ENCODE assay signal across 22 cellular contexts in the genomic region with DNA sequence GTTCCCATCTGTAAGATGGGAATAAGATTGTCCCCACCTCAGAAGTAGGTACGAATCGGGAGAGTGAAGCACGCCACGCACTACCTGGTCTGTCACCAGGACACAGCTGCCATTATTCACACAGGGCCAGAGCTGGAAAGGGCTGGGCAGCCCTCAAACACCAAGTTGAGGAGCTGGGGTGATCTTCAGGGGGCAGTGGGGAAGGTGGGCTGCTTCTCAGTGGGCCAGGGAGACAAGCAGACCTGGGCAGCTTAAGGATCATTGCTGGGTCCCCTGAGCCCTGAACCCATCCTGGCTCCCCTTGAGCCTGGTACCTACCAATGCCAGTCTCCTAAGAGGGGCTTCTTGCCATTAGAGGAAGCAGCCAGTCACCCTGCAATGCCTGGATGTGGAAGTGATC.
DNase-seq lines count a peak whose midpoint lies in the region; ATAC-seq, FAIRE-seq and TF ChIP-seq lines count a peak whose summit lies in the region.
"Had no signal": no experiment of that assay in that cellular context is flagged by ENCODE, and none has a peak within 500 bp of the region (broad histone marks: within the 10 kb centered on the region; RNA-seq: fewer than 3 reads in every experiment).

No MANE protein-coding gene starts in this region.

- peaks cover 18% of the 10 kb centered on the region for H3K36me3 ChIP-seq in cardiac muscle cell
- peaks cover 43% of the 10 kb centered on the region for H3K36me3 ChIP-seq in SJSA1
- H3K36me3 ChIP-seq in mesodermal cell (ENCODE audit: control insufficient read depth, insufficient read depth, low read length), result peaks cover 53% of the 10 kb centered on the region
- H3K36me3 ChIP-seq: SJCRH30 had no signal

- H3K27ac ChIP-seq in cardiac muscle cell (peak overlapping the region; percentile 81), SJSA1 (peak overlapping the region; percentile 74), mesodermal cell (ENCODE audit: low read depth, low read length, severe bottlenecking) (peak overlapping the region; percentile 64)
- H3K27ac ChIP-seq: C4-2B, Peyer's patch, SJCRH30 had no signal

- H3K9me3 ChIP-seq in cardiac muscle cell (ENCODE audit: low read depth), result no peaks in the 10 kb centered on the region
- H3K9me3 ChIP-seq in SJSA1 (replicated peaks), result no peaks in the 10 kb centered on the region
- no peaks in the 10 kb centered on the region for H3K9me3 ChIP-seq in mesodermal cell (ENCODE audit: control insufficient read depth, low read length)
- H3K9me3 ChIP-seq: Peyer's patch, SJCRH30 had no signal

- DNase-seq in cardiac muscle cell (ENCODE audit: low read depth in 1 of 2, low spot score in 1 of 2) (no peak), left cardiac atrium (no peak), SJSA1 (ENCODE audit: low read depth in 1 of 2, low spot score in 2 of 2) (no peak), urothelium cell line (ENCODE audit: low spot score) (no peak), DMS53 treated with DMSO at 0.1 percent for 48 hours (lab: John Stamatoyannopoulos, UW; ENCODE audit: unreplicated experiment) (no peak)
- DNase-seq in stimulated activated CD4-positive, alpha-beta T cell treated with anti-CD3 and anti-CD28 coated beads, Interleukin-2, amount 100 ng/mL, for 48 hours, result no peak
- DNase-seq: 8988T, DMS79 treated with DMSO at 0.1 percent for 48 hours, HFFc6, KG1, NCI-H1105 treated with DMSO at 0.1 percent for 48 hours, NCI-H1694, NCI-H2081, NCI-H2171 treated with DMSO at 0.1 percent for 48 hours, NCI-H524 treated with DMSO at 0.1 percent for 48 hours, NCI-H82, SJCRH30 had no signal

- peaks cover 15% of the 10 kb centered on the region for H3K4me1 ChIP-seq in cardiac muscle cell (ENCODE audit: low read depth)
- H3K4me1 ChIP-seq in SJSA1 (replicated peaks), result peaks cover 75% of the 10 kb centered on the region
- H3K4me1 ChIP-seq in mesodermal cell (ENCODE audit: control insufficient read depth, insufficient read depth, low read length, poor library complexity, severe bottlenecking), result peaks cover 49% of the 10 kb centered on the region

- intact Hi-C loops in left cardiac atrium (cut with DNase I), result no loop called here

- peak; percentile 20 for FAIRE-seq in urothelium cell line (lab: Jason Lieb, UNC)
- FAIRE-seq: H54 had no signal

- no peaks in the 10 kb centered on the region for H3K27me3 ChIP-seq in cardiac muscle cell
- no peaks in the 10 kb centered on the region for H3K27me3 ChIP-seq in SJSA1 (replicated peaks)
- H3K27me3 ChIP-seq: Peyer's patch, SJCRH30 had no signal

- TF ChIP-seq CTCF in cardiac muscle cell (IDR thresholded peaks at IDR 0.05; ENCODE audit: low read depth, low read length), result no peak

- H3K4me3 ChIP-seq in cardiac muscle cell (no peak overlapping the region), SJSA1 (no peak overlapping the region), mesodermal cell (ENCODE audit: extremely low read depth, insufficient read depth, low read length, poor library complexity, severe bottlenecking) (no peak overlapping the region)
- H3K4me3 ChIP-seq: Peyer's patch, SJCRH30 had no signal

- 93 to 100% methylated on average over 4 of the region's 4 CpGs for WGBS in mesodermal cell (ENCODE audit: insufficient coverage in 2 of 2), 2 experiments

- no peak for ATAC-seq in left cardiac atrium
- no peak for ATAC-seq in HG03025 (IDR thresholded peaks at IDR 0.05; ENCODE audit: low FRiP score, unreplicated experiment)
